In the genomic region with DNA sequence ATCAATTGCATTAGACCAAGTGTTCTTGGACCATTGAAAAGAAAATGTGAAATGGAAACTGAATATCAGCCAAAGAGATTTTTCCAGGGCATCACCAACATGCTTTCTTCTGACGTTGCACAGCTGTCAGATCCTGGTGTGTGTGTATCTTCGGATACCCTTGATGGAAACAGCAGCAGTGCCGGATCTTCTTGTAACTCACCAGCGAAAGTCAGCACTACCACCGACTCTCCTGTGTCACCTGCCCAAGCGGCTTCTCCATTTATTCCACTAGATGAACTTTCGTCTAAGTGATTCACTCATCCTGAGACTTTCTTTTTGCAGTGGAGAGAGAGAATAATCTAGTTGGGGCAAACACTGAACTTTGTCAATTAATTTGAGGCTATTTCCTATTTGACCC, we compare ENCODE assay signal across 8 cellular contexts.
A peak's percentile ranks its signal among the peaks of the same experiment; 100 is the strongest.
DNase-seq lines count a peak whose midpoint lies in the region; ATAC-seq and TF ChIP-seq lines count a peak whose summit lies in the region.

No MANE protein-coding gene starts in this region.

- TF ChIP-seq CTCF in foreskin keratinocyte (conservative IDR thresholded peaks at IDR 0.05) = no peak

- DNase-seq in RPMI8226 (peak; percentile 24), foreskin keratinocyte (no peak), hypothalamus (lab: John Stamatoyannopoulos, UW) (no peak), NCI-H2081 treated with DMSO at 0.1 percent for 48 hours (lab: John Stamatoyannopoulos, UW) (no peak), posterior vena cava (ENCODE audit: low spot score) (no peak)
- peak; percentile 32 for DNase-seq in stimulated activated CD4-positive, alpha-beta T cell treated with anti-CD3 and anti-CD28 coated beads, Interleukin-15, amount 100 ng/mL, for 24 hours

- peaks cover 16% of the 10 kb centered on the region for H3K4me1 ChIP-seq in foreskin keratinocyte

- H3K27ac ChIP-seq in foreskin keratinocyte = no peak overlapping the region

- H3K27me3 ChIP-seq in foreskin keratinocyte = no peaks in the 10 kb centered on the region

- peak; percentile 7 for ATAC-seq in GM21723 (IDR thresholded peaks at IDR 0.05; ENCODE audit: unreplicated experiment)
- ATAC-seq in foreskin keratinocyte = peak; percentile 3
- ATAC-seq in HG02678 (IDR thresholded peaks at IDR 0.05; ENCODE audit: unreplicated experiment) = no peak

- intact Hi-C loops in posterior vena cava (cut with DNase I) = no loop called here

Comparison
In these comparisons a context has a peak if more than half of its experiments do, and no peak if none do; other contexts are left out.
1. DNase-seq: peak in RPMI8226 (single experiment) and stimulated activated CD4-positive, alpha-beta T cell treated with anti-CD3 and anti-CD28 coated beads, Interleukin-15, amount 100 ng/mL, for 24 hours (single experiment); none in foreskin keratinocyte (0 of 2), hypothalamus (0 of 51), NCI-H2081 treated with DMSO at 0.1 percent for 48 hours (single experiment) and posterior vena cava (single experiment).